In genomic region chr10:16297652-16298051, GRCh38 we compare ENCODE assay signal across 26 cellular contexts.
DNase-seq lines count a peak whose midpoint lies in the region; ATAC-seq and TF ChIP-seq lines count a peak whose summit lies in the region.
"Had no signal": no experiment of that assay in that cellular context is flagged by ENCODE, and none has a peak within 500 bp of the region (broad histone marks: within the 10 kb centered on the region; RNA-seq: fewer than 3 reads in every experiment).

No MANE protein-coding gene starts in this region.

- DNase-seq in GM23338 (ENCODE audit: low spot score), result no peak
- peak; percentile 56 for DNase-seq in RKO (ENCODE audit: low spot score)
- peak; percentile 46 for DNase-seq in epithelial cell of proximal tubule (ENCODE audit: low read depth)
- DNase-seq in putamen (ENCODE audit: low spot score), result peak; percentile 30
- DNase-seq in left ventricle myocardium inferior, result no peak
- no peak for DNase-seq in UCSD-AML1 (lab: John Stamatoyannopoulos, UW; ENCODE audit: unreplicated experiment)
- DNase-seq: C1 segment of cervical spinal cord; CD4-positive, alpha-beta memory T cell; COR-L47; DMS 273 treated with DMSO at 0.1 percent for 48 hours; DMS79; EL; GDM1; IMR-90; KG1; NCI-H1048; NCI-H1417; NCI-H1694; NCI-H2029 treated with DMSO at 0.1 percent for 48 hours; NCI-H446 treated with DMSO at 0.1 percent for 48 hours; NCI-H526 had no signal

- no peaks in the 10 kb centered on the region for H4K20me1 ChIP-seq in GM23338 (replicated peaks; ENCODE audit: insufficient read depth)

- intact Hi-C loops in left ventricle myocardium inferior (cut with micrococcal nuclease), result no loop called here

- H3K27me3 ChIP-seq in GM23338 (ENCODE audit: insufficient read depth), result no peaks in the 10 kb centered on the region
- no peaks in the 10 kb centered on the region for H3K27me3 ChIP-seq in left ventricle myocardium inferior (ENCODE audit: low read depth)
- H3K27me3 ChIP-seq: SJSA1 had no signal

- H3K79me2 ChIP-seq in GM23338 (replicated peaks; ENCODE audit: insufficient read depth), result no peaks in the 10 kb centered on the region

- TF ChIP-seq CTCF in GM23338 (conservative IDR thresholded peaks at IDR 0.05; ENCODE audit: low read depth in 2 of 2), result no peak
- TF ChIP-seq CTCF in epithelial cell of proximal tubule (conservative IDR thresholded peaks at IDR 0.05; ENCODE audit: low read depth, low read length), result no peak
- TF ChIP-seq CTCF in left ventricle myocardium inferior (IDR thresholded peaks at IDR 0.05; ENCODE audit: borderline replicate concordance), result no peak

- H3K4me1 ChIP-seq in GM23338 (ENCODE audit: insufficient read depth) (no peaks in the 10 kb centered on the region), left ventricle myocardium inferior (no peaks in the 10 kb centered on the region)
- H3K4me1 ChIP-seq: SJSA1 had no signal

- 0 out of 2 replicates have a peak, but pooled peaks cover under 1% of the 10 kb centered on the region for H3K9me2 ChIP-seq in GM23338 (ENCODE audit: insufficient read depth)

- no peak overlapping the region for H3K4me3 Mint-ChIP-seq in GM23338
- H3K4me3 Mint-ChIP-seq: CD4-positive, alpha-beta memory T cell had no signal

- H3K4me3 ChIP-seq in GM23338, result no peak overlapping the region
- H3K4me3 ChIP-seq in epithelial cell of proximal tubule (ENCODE audit: low read depth, low read length), result no peak overlapping the region
- no peak overlapping the region for H3K4me3 ChIP-seq in left ventricle myocardium inferior
- H3K4me3 ChIP-seq: GM12878, SJSA1 had no signal

- H3K27me3 Mint-ChIP-seq in GM23338 (ENCODE audit: insufficient read depth, low read depth, poor library complexity), result no peaks in the 10 kb centered on the region

- H3K4me2 ChIP-seq in GM23338, result no peak overlapping the region

- H3K9me3 ChIP-seq in left ventricle myocardium inferior (replicated peaks), result no peaks in the 10 kb centered on the region
- H3K9me3 ChIP-seq: SJSA1 had no signal

- no peak overlapping the region for H3K27ac Mint-ChIP-seq in GM23338
- H3K27ac Mint-ChIP-seq: CD4-positive, alpha-beta memory T cell had no signal

- ATAC-seq in GM23338 (no peak), HG03135 (IDR thresholded peaks at IDR 0.05; ENCODE audit: unreplicated experiment) (no peak), HG03159 (IDR thresholded peaks at IDR 0.05; ENCODE audit: unreplicated experiment) (no peak)
- ATAC-seq: GM12878, Right ventricle myocardium inferior had no signal

- H3K4me1 Mint-ChIP-seq in GM23338, result peaks cover 4% of the 10 kb centered on the region; the same call in 1 of the 3 replicates
- H3K4me1 Mint-ChIP-seq: CD4-positive, alpha-beta memory T cell had no signal

- H3K36me3 Mint-ChIP-seq in GM23338 (ENCODE audit: low read depth), result no peaks in the 10 kb centered on the region; the same call in 2 of the 3 replicates
- H3K36me3 Mint-ChIP-seq: CD4-positive, alpha-beta memory T cell had no signal

- H2AFZ ChIP-seq in GM23338, result peak overlapping the region; percentile 72; the same call in 1 of the 2 replicates

- H3K36me3 ChIP-seq in GM23338 (ENCODE audit: insufficient read depth), result no peaks in the 10 kb centered on the region
- H3K36me3 ChIP-seq in left ventricle myocardium inferior, result no peaks in the 10 kb centered on the region
- H3K36me3 ChIP-seq: SJSA1 had no signal

- no peak overlapping the region for H3K27ac ChIP-seq in GM23338 (ENCODE audit: low read depth)
- H3K27ac ChIP-seq in left ventricle myocardium inferior (replicated peaks), result no peak overlapping the region
- H3K27ac ChIP-seq: SJSA1 had no signal

- no peaks in the 10 kb centered on the region for H3F3A ChIP-seq in GM23338 (replicated peaks; ENCODE audit: low read depth)

- H3K9me3 Mint-ChIP-seq in GM23338, result no peaks in the 10 kb centered on the region

TF ChIP-seq in GM23338, 12 proteins besides CTCF, POLR2A, EP300 and RAD21 (continues in another document):
- TF ChIP-seq ZNF462 (CRISPR knock-in tag; IDR thresholded peaks at IDR 0.05) (no peak), POLR2AphosphoS5 (IDR thresholded peaks at IDR 0.05; ENCODE audit: low read depth) (no peak), CREB1 (CRISPR knock-in tag; IDR thresholded peaks at IDR 0.05; ENCODE audit: low read depth) (no peak), REST (IDR thresholded peaks at IDR 0.05; ENCODE audit: unreplicated experiment) (no peak)

Comparison
In these comparisons a context has a peak if more than half of its experiments do, and no peak if none do; other contexts are left out.
1. DNase-seq: peak in RKO (single experiment), epithelial cell of proximal tubule (single experiment) and putamen (single experiment); none in GM23338 (single experiment), left ventricle myocardium inferior (single experiment) and UCSD-AML1 (single experiment).